In the genomic region with DNA sequence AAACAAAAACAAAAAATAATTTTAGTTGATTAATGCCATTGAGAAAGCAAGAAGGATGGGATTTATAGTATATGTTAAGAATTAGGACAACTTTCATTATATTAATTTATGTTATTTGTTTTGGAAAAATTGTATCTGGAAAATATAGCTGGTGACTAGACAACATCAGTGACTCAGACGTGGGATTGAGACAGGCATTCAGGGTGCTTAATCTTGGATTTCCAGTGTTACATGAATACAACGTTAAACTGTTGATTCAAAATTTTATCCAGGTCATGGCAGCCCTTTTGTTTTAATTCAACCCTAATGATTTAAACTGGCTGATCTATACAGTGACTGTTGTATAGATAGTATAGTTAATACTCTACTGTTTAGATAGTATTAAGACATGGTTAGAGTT, we compare ENCODE assay signal across 23 cellular contexts.
"Had no signal": no experiment of that assay in that cellular context is flagged by ENCODE, and none has a peak within 500 bp of the region (broad histone marks: within the 10 kb centered on the region; RNA-seq: fewer than 3 reads in every experiment).

No MANE protein-coding gene starts in this region.

- H3K27ac Mint-ChIP-seq: activated naive CD4-positive, alpha-beta T cell treated with anti-CD3 and anti-CD28 coated beads, Interleukin-2, amount 50 U/mL, for 72 hours; activated T-cell treated with anti-CD3 and anti-CD28 coated beads, Interleukin-2, amount 50 U/mL, for 24 hours; activated T-helper 17 cell treated with anti-CD3 and anti-CD28 coated beads, Interleukin-2, amount 50 U/mL, for 72 hours; naive thymus-derived CD8-positive, alpha-beta T cell; neural progenitor cell; progenitor cell of endocrine pancreas; stimulated activated naive B cell treated with anti-CD40 and anti-IgM and Interleukin-4, amounts not matched to agents 10 μg/mL and 1 μg/mL and 100 μg/mL, for 72 hours had no signal

- H3K36me3 Mint-ChIP-seq: stimulated activated naive B cell treated with anti-CD40 and anti-IgM and Interleukin-4, amounts not matched to agents 10 μg/mL and 1 μg/mL and 100 μg/mL, for 72 hours had no signal

- ATAC-seq: activated naive CD4-positive, alpha-beta T cell treated with anti-CD3 and anti-CD28 coated beads, Interleukin-2, amount 50 U/mL, for 72 hours; heart right ventricle; naive thymus-derived CD8-positive, alpha-beta T cell; stimulated activated naive B cell treated with anti-CD40 and anti-IgM and Interleukin-4, amounts not matched to agents 10 μg/mL and 1 μg/mL and 100 μg/mL, for 72 hours had no signal

- H3K27me3 ChIP-seq: ascending aorta, heart right ventricle, left lung, neural progenitor cell, sigmoid colon, testis, uterus had no signal

- H3K27me3 Mint-ChIP-seq: activated T-cell treated with anti-CD3 and anti-CD28 coated beads, Interleukin-2, amount 50 U/mL, for 24 hours; activated T-helper 17 cell treated with anti-CD3 and anti-CD28 coated beads, Interleukin-2, amount 50 U/mL, for 72 hours; naive thymus-derived CD8-positive, alpha-beta T cell; progenitor cell of endocrine pancreas had no signal

- H3K9me3 ChIP-seq: ascending aorta, sigmoid colon, testis, uterus had no signal

- H3K27ac ChIP-seq: ascending aorta, coronary artery, epithelial cell of prostate, heart right ventricle, neural progenitor cell, sigmoid colon, testis, uterus had no signal

- H3K4me3 Mint-ChIP-seq: activated T-cell treated with anti-CD3 and anti-CD28 coated beads, Interleukin-2, amount 50 U/mL, for 24 hours; activated T-helper 17 cell treated with anti-CD3 and anti-CD28 coated beads, Interleukin-2, amount 50 U/mL, for 72 hours; naive thymus-derived CD8-positive, alpha-beta T cell; neural progenitor cell; stimulated activated naive B cell treated with anti-CD40 and anti-IgM and Interleukin-4, amounts not matched to agents 10 μg/mL and 1 μg/mL and 100 μg/mL, for 72 hours had no signal

- H3K9ac ChIP-seq: neural progenitor cell had no signal

- H3K36me3 ChIP-seq: ascending aorta, heart right ventricle, left lung, neural progenitor cell, sigmoid colon, uterus had no signal

- H3K4me2 ChIP-seq: neural progenitor cell had no signal

- DNase-seq: activated CD4-positive, alpha-beta T cell treated with anti-CD3 and anti-CD28 coated beads, Interleukin-2, amount 50 U/mL, for 4 hours; activated CD8-positive, alpha-beta memory T cell treated with anti-CD3 and anti-CD28 coated beads for 24 hours; activated CD8-positive, alpha-beta memory T cell treated with anti-CD3 and anti-CD28 coated beads, Interleukin-2, amount 50 U/mL, for 4 hours; activated T-cell treated with anti-CD3 and anti-CD28 coated beads, Interleukin-2, amount 50 U/mL, for 24 hours; heart right ventricle; left lung; naive thymus-derived CD8-positive, alpha-beta T cell; retina; sigmoid colon; stimulated activated CD4-positive, alpha-beta T cell treated with anti-CD3 and anti-CD28 coated beads, Interleukin-2, amount 100 ng/mL, for 48 hours; stimulated activated CD8-positive, alpha-beta memory T cell treated with anti-CD3 and anti-CD28 coated beads, Interleukin-4, amount 100 ng/mL, for 48 hours; stimulated activated naive B cell treated with anti-CD40 and anti-IgM and Interleukin-4, amounts not matched to agents 10 μg/mL and 1 μg/mL and 100 μg/mL, for 72 hours; testis; trophoblast cell; uterus had no signal

- H3K4me3 ChIP-seq: ascending aorta, coronary artery, heart right ventricle, left lung, lung, neural progenitor cell, sigmoid colon, testis, uterus had no signal

- H3K4me1 ChIP-seq: ascending aorta, heart right ventricle, left lung, neural progenitor cell, sigmoid colon, testis, uterus had no signal

- H3K4me1 Mint-ChIP-seq: activated T-helper 17 cell treated with anti-CD3 and anti-CD28 coated beads, Interleukin-2, amount 50 U/mL, for 72 hours; neural progenitor cell; stimulated activated naive B cell treated with anti-CD40 and anti-IgM and Interleukin-4, amounts not matched to agents 10 μg/mL and 1 μg/mL and 100 μg/mL, for 72 hours had no signal

- H2AFZ ChIP-seq: neural progenitor cell had no signal
